Comparison of ENCODE assay signal across 7 cellular contexts in genomic region chr13:24559431-24559830, GRCh38. TPM values are rescaled to one million over a fixed set of nuclear protein-coding genes. Genes with fewer than 3 reads are reported as not detected.
DNase-seq lines count a peak whose midpoint lies in the region; ATAC-seq, FAIRE-seq and TF ChIP-seq lines count a peak whose summit lies in the region.
"Not testable (repeated sequence)": the region's sequence is repeated elsewhere in the genome, so short reads cannot be mapped to it uniquely, and the experiment has no call there.

No MANE protein-coding gene starts in this region.

- peaks cover 13% of the 10 kb centered on the region for H3K36me3 Mint-ChIP-seq in T-helper 17 cell (ENCODE audit: low read depth)
- not testable (repeated sequence) for H3K36me3 Mint-ChIP-seq in activated CD8-positive, alpha-beta T cell treated with anti-CD3 and anti-CD28 coated beads, Interleukin-2, amount 10 ng/mL, durations not matched to agents 7 days and 5 days (ENCODE audit: low read depth); activated naive CD8-positive, alpha-beta T cell; naive thymus-derived CD4-positive, alpha-beta T cell; stimulated activated effector memory CD8-positive, alpha-beta T cell treated with anti-CD3 and anti-CD28 coated beads, Interleukin-12 subunit alpha, Interleukin-12 subunit beta, amount 100 ng/mL, for 72 hours

- not testable (repeated sequence) for TF ChIP-seq RAD21 in GM12878 (IDR thresholded peaks at IDR 0.05; ENCODE audit: insufficient read depth, low read depth, low read length)

- H3K27me3 ChIP-seq in DND-41 (ENCODE audit: insufficient read depth, low read length, poor library complexity); GM12878 (replicated peaks in 1 of 2; ENCODE audit: control insufficient read depth in 2 of 2, insufficient read depth in 2 of 2, low read length in 1 of 2); naive thymus-derived CD4-positive, alpha-beta T cell (ENCODE audit: control insufficient read depth in 2 of 2, insufficient read depth in 2 of 2, low read length in 2 of 2): not testable (repeated sequence)

- not testable (repeated sequence) for DNase-seq in DND-41; T-helper 17 cell; activated CD8-positive, alpha-beta T cell treated with anti-CD3 and anti-CD28 coated beads, Interleukin-2, amount 10 ng/mL, durations not matched to agents 7 days and 5 days; GM12878 (ENCODE audit: low read depth, low spot score); naive thymus-derived CD4-positive, alpha-beta T cell; stimulated activated effector memory CD8-positive, alpha-beta T cell treated with anti-CD3 and anti-CD28 coated beads, Interleukin-12 subunit alpha, Interleukin-12 subunit beta, amount 100 ng/mL, for 72 hours (ENCODE audit: low spot score in 2 of 2)

- not testable (repeated sequence) for H3K36me3 ChIP-seq in DND-41 (ENCODE audit: insufficient read depth, low read length); GM12878 (ENCODE audit: control insufficient read depth in 2 of 2, insufficient read depth in 2 of 2, low read length in 1 of 2); naive thymus-derived CD4-positive, alpha-beta T cell (ENCODE audit: control insufficient read depth in 2 of 3, insufficient read depth in 3 of 3, low read length in 3 of 3)

- H4K20me1 ChIP-seq in DND-41 (ENCODE audit: insufficient read depth, low read length); GM12878 (ENCODE audit: control insufficient read depth, insufficient read depth): not testable (repeated sequence)

- H3K9me3 ChIP-seq in DND-41 (ENCODE audit: insufficient read depth, low read length, severe bottlenecking); T-helper 17 cell (ENCODE audit: control insufficient read depth, low read length, poor library complexity, severe bottlenecking); GM12878 (replicated peaks; ENCODE audit: control insufficient read depth, insufficient read depth, low read length); naive thymus-derived CD4-positive, alpha-beta T cell (ENCODE audit: control insufficient read depth in 2 of 3, low read length in 3 of 3): not testable (repeated sequence)

- TF ChIP-seq POLR2A in GM12878 (IDR thresholded peaks at IDR 0.05; ENCODE audit: low read depth, low read length): not testable (repeated sequence)

- not testable (repeated sequence) for BruUV-seq in GM12878 (replicated peaks; lab: Mats Ljungman, UMichigan)

- not testable (repeated sequence) for H3K9me3 Mint-ChIP-seq in activated CD8-positive, alpha-beta T cell treated with anti-CD3 and anti-CD28 coated beads, Interleukin-2, amount 10 ng/mL, durations not matched to agents 7 days and 5 days (ENCODE audit: insufficient read depth); activated naive CD8-positive, alpha-beta T cell (ENCODE audit: low read depth); naive thymus-derived CD4-positive, alpha-beta T cell; stimulated activated effector memory CD8-positive, alpha-beta T cell treated with anti-CD3 and anti-CD28 coated beads, Interleukin-12 subunit alpha, Interleukin-12 subunit beta, amount 100 ng/mL, for 72 hours

- TF ChIP-seq EP300 in GM12878 (IDR thresholded peaks at IDR 0.05; ENCODE audit: borderline replicate concordance in 1 of 2, control insufficient read depth in 1 of 2, low read depth in 2 of 2, low read length in 2 of 2): not testable (repeated sequence)

- not testable (repeated sequence) for H3K79me2 ChIP-seq in DND-41 (ENCODE audit: insufficient read depth, low read length); GM12878 (ENCODE audit: control insufficient read depth, insufficient read depth, low read length)

- H3K4me1 Mint-ChIP-seq in T-helper 17 cell: peaks cover 10% of the 10 kb centered on the region
- peaks cover 13% of the 10 kb centered on the region for H3K4me1 Mint-ChIP-seq in activated CD8-positive, alpha-beta T cell treated with anti-CD3 and anti-CD28 coated beads, Interleukin-2, amount 10 ng/mL, durations not matched to agents 7 days and 5 days (ENCODE audit: low read depth)
- H3K4me1 Mint-ChIP-seq in activated naive CD8-positive, alpha-beta T cell (ENCODE audit: low read depth): peaks cover 11% of the 10 kb centered on the region
- peaks cover 0 to 12% (median 9%) of the 10 kb centered on the region in 7 donors for H3K4me1 Mint-ChIP-seq in naive thymus-derived CD4-positive, alpha-beta T cell
- H3K4me1 Mint-ChIP-seq in stimulated activated effector memory CD8-positive, alpha-beta T cell treated with anti-CD3 and anti-CD28 coated beads, Interleukin-12 subunit alpha, Interleukin-12 subunit beta, amount 100 ng/mL, for 72 hours: peaks cover 12% of the 10 kb centered on the region

- not testable (repeated sequence) for FAIRE-seq in GM12878 (lab: Jason Lieb, UNC)

- peak overlapping the region in 1 of 2 experiments; percentile 47; a peak in 1 of 4 replicates for H3K4me3 ChIP-seq in DND-41 (ENCODE audit: low read depth in 1 of 2, low read length in 2 of 2)
- not testable (repeated sequence) for H3K4me3 ChIP-seq in GM12878; naive thymus-derived CD4-positive, alpha-beta T cell (ENCODE audit: low read length)

- H3K4me3 Mint-ChIP-seq in T-helper 17 cell: peak overlapping the region; percentile 19
- H3K4me3 Mint-ChIP-seq in activated CD8-positive, alpha-beta T cell treated with anti-CD3 and anti-CD28 coated beads, Interleukin-2, amount 10 ng/mL, durations not matched to agents 7 days and 5 days: peak overlapping the region; percentile 35
- H3K4me3 Mint-ChIP-seq in activated naive CD8-positive, alpha-beta T cell: peak overlapping the region; percentile 39
- peak overlapping the region in 7 of 10 donors; percentile 13 to 58 (median 39) for H3K4me3 Mint-ChIP-seq in naive thymus-derived CD4-positive, alpha-beta T cell
- peak overlapping the region; percentile 29 for H3K4me3 Mint-ChIP-seq in stimulated activated effector memory CD8-positive, alpha-beta T cell treated with anti-CD3 and anti-CD28 coated beads, Interleukin-12 subunit alpha, Interleukin-12 subunit beta, amount 100 ng/mL, for 72 hours

- peaks cover 54% of the 10 kb centered on the region for H3K27me3 Mint-ChIP-seq in T-helper 17 cell
- H3K27me3 Mint-ChIP-seq in activated CD8-positive, alpha-beta T cell treated with anti-CD3 and anti-CD28 coated beads, Interleukin-2, amount 10 ng/mL, durations not matched to agents 7 days and 5 days (ENCODE audit: low read depth): peaks cover 28% of the 10 kb centered on the region
- peaks cover 26% of the 10 kb centered on the region for H3K27me3 Mint-ChIP-seq in activated naive CD8-positive, alpha-beta T cell
- H3K27me3 Mint-ChIP-seq in naive thymus-derived CD4-positive, alpha-beta T cell: peaks cover 40 to 59% (median 46%) of the 10 kb centered on the region in 5 donors

- POLR2A ChIA-PET in activated CD8-positive, alpha-beta T cell treated with anti-CD3 and anti-CD28 coated beads, Interleukin-2, amount 10 ng/mL, durations not matched to agents 7 days and 5 days (lab: Charles Lee); GM12878 (lab: Charles Lee); naive thymus-derived CD4-positive, alpha-beta T cell (lab: Charles Lee): not testable (repeated sequence)

- not testable (repeated sequence) for H3K27ac Mint-ChIP-seq in T-helper 17 cell; activated CD8-positive, alpha-beta T cell treated with anti-CD3 and anti-CD28 coated beads, Interleukin-2, amount 10 ng/mL, durations not matched to agents 7 days and 5 days; activated naive CD8-positive, alpha-beta T cell; stimulated activated effector memory CD8-positive, alpha-beta T cell treated with anti-CD3 and anti-CD28 coated beads, Interleukin-12 subunit alpha, Interleukin-12 subunit beta, amount 100 ng/mL, for 72 hours
- peak overlapping the region in 1 of 9 donors; percentile 1 for H3K27ac Mint-ChIP-seq in naive thymus-derived CD4-positive, alpha-beta T cell

- in situ Hi-C loops in GM12878 (cut with MboI): not testable (repeated sequence)

- ATAC-seq in DND-41 (ENCODE audit: insufficient read depth, low read depth): peak; percentile 87
- ATAC-seq in T-helper 17 cell; activated CD8-positive, alpha-beta T cell treated with anti-CD3 and anti-CD28 coated beads, Interleukin-2, amount 10 ng/mL, durations not matched to agents 7 days and 5 days; GM12878; naive thymus-derived CD4-positive, alpha-beta T cell; stimulated activated effector memory CD8-positive, alpha-beta T cell treated with anti-CD3 and anti-CD28 coated beads, Interleukin-12 subunit alpha, Interleukin-12 subunit beta, amount 100 ng/mL, for 72 hours: not testable (repeated sequence)

- SMC1A ChIA-PET in GM12878 (lab: Charles Lee; ENCODE audit: uncharacterized antibody, unreplicated experiment): not testable (repeated sequence)

- RAD21 ChIA-PET in GM12878 (lab: Charles Lee; ENCODE audit: unreplicated experiment): not testable (repeated sequence)

- not testable (repeated sequence) for H3K27ac ChIP-seq in DND-41 (ENCODE audit: low read length); GM12878 (ENCODE audit: control insufficient read depth, insufficient read depth); naive thymus-derived CD4-positive, alpha-beta T cell (ENCODE audit: low read depth, low read length)

- not testable (repeated sequence) for H3K9ac ChIP-seq in DND-41 (ENCODE audit: low read depth, low read length); GM12878 (ENCODE audit: control insufficient read depth, insufficient read depth, low read length)

- TF ChIP-seq CTCF in DND-41 (IDR thresholded peaks at IDR 0.05; ENCODE audit: borderline replicate concordance, extremely low read depth, low read length, poor library complexity, severe bottlenecking); GM12878 (IDR thresholded peaks at IDR 0.05 in 2 of 3, conservative IDR thresholded peaks at IDR 0.05 in 1 of 3; ENCODE audit: control insufficient read depth in 2 of 3, extremely low read depth in 1 of 3, insufficient read depth in 1 of 3, low read depth in 3 of 3, low read length in 3 of 3): not testable (repeated sequence)

- intact Hi-C loops in GM12878 (cut with micrococcal nuclease; ENCODE audit: unreplicated experiment): not testable (repeated sequence)
- intact Hi-C loops in naive thymus-derived CD4-positive, alpha-beta T cell (cut with micrococcal nuclease): loop anchor here in 1 of 2 donors (10.0 kb wide), 1 partner anchor 255 kb away; the partner anchor contains the start of gene C1QTNF9

- peak overlapping the region; percentile 58 for H3K4me2 ChIP-seq in DND-41 (ENCODE audit: insufficient read depth, low read length)
- peak overlapping the region; percentile 17; the same call in 1 of the 2 replicates for H3K4me2 ChIP-seq in GM12878 (ENCODE audit: control insufficient read depth, insufficient read depth)

- WGBS in GM12878 (ENCODE audit: insufficient coverage, insufficient replicate concordance, low lambda C conversion rate, missing lambda C conversion rate): 0% methylated on average over 4 of the region's 4 CpGs

- H2AFZ ChIP-seq in DND-41 (ENCODE audit: low read depth, low read length); GM12878 (ENCODE audit: control insufficient read depth, low read depth, low read length): not testable (repeated sequence)

- H3K4me1 ChIP-seq in DND-41 (ENCODE audit: insufficient read depth, low read length): peaks cover 20% of the 10 kb centered on the region
- not testable (repeated sequence) for H3K4me1 ChIP-seq in GM12878 (ENCODE audit: control insufficient read depth, insufficient read depth, low read length); naive thymus-derived CD4-positive, alpha-beta T cell (ENCODE audit: control insufficient read depth in 2 of 2, insufficient read depth in 2 of 2, low read length in 2 of 2)

- CTCF ChIA-PET in activated CD8-positive, alpha-beta T cell treated with anti-CD3 and anti-CD28 coated beads, Interleukin-2, amount 10 ng/mL, durations not matched to agents 7 days and 5 days (lab: Charles Lee); naive thymus-derived CD4-positive, alpha-beta T cell (lab: Charles Lee): not testable (repeated sequence)
- CTCF ChIA-PET in GM12878 (lab: Yijun Ruan, JAX): interaction anchor here (1.1 kb wide), 1 partner anchor 334 kb away, joined by 3 read pairs; no protein-coding TSS in a partner anchor

RNA-seq across cellular contexts. Expression of gene PARP4, which starts 46.9 kb away (rescaled TPM):
- total RNA-seq in T-helper 17 cell (10 to 100 TPM; 44.7 to 49.0 TPM), GM12878 (2014; rRNA removed) (40.1 and 45.0 TPM in 2 replicates), GM12878 (2014; rRNA removed; fragmentation: Illumina TruSeq; extraction: Trizol) (50.0 and 53.8 TPM in 2 replicates), GM12878 (2021) (44.8 and 49.2 TPM in 2 replicates)
- total RNA-seq in activated CD8-positive, alpha-beta T cell treated with anti-CD3 and anti-CD28 coated beads, Interleukin-2, amount 10 ng/mL, durations not matched to agents 7 days and 5 days: 10 to 100 TPM; 52.1 to 53.5 TPM
- 258 and 274 TPM in 2 replicates for total RNA-seq in GM12878 (2013; cell fraction: nucleolus; rRNA removed)
- polyA plus RNA-seq in GM12878 (2011; ENCODE audit: low read depth): 25.1 TPM
- polyA plus RNA-seq in GM12878 (2011; rRNA removed) (47.8 and 55.4 TPM in 2 replicates), GM12878 (2014; fragmentation: Illumina TruSeq; extraction: Trizol) (52.6 and 56.4 TPM in 2 replicates), GM12878 (2014; fragmentation: Nextera tagmentation; extraction: Ambion mirVana) (10 to 100 TPM; 12.8 to 13.5 TPM), GM12878 (2014; rRNA removed) (35.4 and 40.6 TPM in 2 replicates), GM12878 (2016; fragmentation: Nextera tagmentation; extraction: Ambion mirVana) (10 to 100 TPM; 45.9 to 46.2 TPM)
- 29.9 and 33.4 TPM in 2 replicates for polyA plus RNA-seq in GM12878 (2011; cell fraction: cytosol; rRNA removed)
- 75.9 and 94.7 TPM in 2 replicates for polyA plus RNA-seq in GM12878 (2011; cell fraction: nucleus; rRNA removed)
- 25.0 and 33.4 TPM in 2 replicates for polyA plus RNA-seq in GM12878 (2012)
- polyA minus RNA-seq in GM12878 (2011; rRNA and poly(A)+ RNA removed): 74.3 and 78.1 TPM in 2 replicates
- polyA minus RNA-seq in GM12878 (2011; cell fraction: cytosol; rRNA and poly(A)+ RNA removed): 18.3 and 23.8 TPM in 2 replicates
- 53.7 and 67.7 TPM in 2 replicates for polyA minus RNA-seq in GM12878 (2011; cell fraction: nucleus; rRNA and poly(A)+ RNA removed)
- 10 to 100 TPM; 33.4 to 71.1 (median 65.4) TPM for total RNA-seq in naive thymus-derived CD4-positive, alpha-beta T cell
- 10 to 100 TPM; 31.3 to 48.6 TPM for polyA plus RNA-seq in naive thymus-derived CD4-positive, alpha-beta T cell
